1 cellular context compared by ENCODE assay signal in genomic region chr10:124708246-124708779, GRCh38.
TF ChIP-seq lines count a peak whose summit lies in the region.

No MANE protein-coding gene starts in this region.

TF ChIP-seq in HepG2, 621 proteins besides CTCF, POLR2A, EP300 and RAD21 (continued from another document and continues in another):
- TF ChIP-seq REST (IDR thresholded peaks at IDR 0.05; ENCODE audit: borderline replicate concordance in 1 of 2, low read depth in 1 of 2, low read length in 2 of 2), result peak in 1 of 2 experiments; percentile 20; a peak in 1 of 4 replicates
- no peak for TF ChIP-seq SPEN (CRISPR knock-in tag; IDR thresholded peaks at IDR 0.05; ENCODE audit: low read depth)
- TF ChIP-seq ZBTB34 (CRISPR knock-in tag; IDR thresholded peaks at IDR 0.05), result no peak
- TF ChIP-seq CSRNP1 (CRISPR knock-in tag; IDR thresholded peaks at IDR 0.05), result peak; percentile 48; the same call in 1 of the 2 replicates
- no peak for TF ChIP-seq KDM5A (IDR thresholded peaks at IDR 0.05; ENCODE audit: borderline replicate concordance, low read length)
- no peak for TF ChIP-seq LCORL (IDR thresholded peaks at IDR 0.05)
- TF ChIP-seq LCORL (CRISPR knock-in tag; IDR thresholded peaks at IDR 0.05), result peak; percentile 58
- TF ChIP-seq RARA (CRISPR knock-in tag; IDR thresholded peaks at IDR 0.05), result peak; percentile 100
- no peak for TF ChIP-seq KDM5B (CRISPR knock-in tag; IDR thresholded peaks at IDR 0.05; ENCODE audit: borderline replicate concordance)
- TF ChIP-seq ZFYVE20 (CRISPR knock-in tag; IDR thresholded peaks at IDR 0.05; ENCODE audit: borderline replicate concordance, low read depth), result no peak
- TF ChIP-seq KMT2B (CRISPR knock-in tag; IDR thresholded peaks at IDR 0.05), result no peak
- no peak for TF ChIP-seq CBX5 (CRISPR knock-in tag; IDR thresholded peaks at IDR 0.05; ENCODE audit: borderline replicate concordance)
- no peak for TF ChIP-seq ADNP (CRISPR knock-in tag; IDR thresholded peaks at IDR 0.05)
- no peak for TF ChIP-seq ZNF160 (CRISPR knock-in tag; IDR thresholded peaks at IDR 0.05)
- no peak for TF ChIP-seq TEAD3 (CRISPR knock-in tag; optimal IDR thresholded peaks at IDR 0.05; ENCODE audit: borderline replicate concordance)
- TF ChIP-seq NFIB (CRISPR knock-in tag; IDR thresholded peaks at IDR 0.05; ENCODE audit: borderline replicate concordance), result no peak
- no peak for TF ChIP-seq MATR3 (CRISPR knock-in tag; IDR thresholded peaks at IDR 0.05)
- TF ChIP-seq AKAP8 (CRISPR knock-in tag; IDR thresholded peaks at IDR 0.05), result no peak
- peak; percentile 29; the same call in 1 of the 2 replicates for TF ChIP-seq KDM1A (CRISPR knock-in tag; IDR thresholded peaks at IDR 0.05)
- TF ChIP-seq PRDM4 (CRISPR knock-in tag; IDR thresholded peaks at IDR 0.05; ENCODE audit: borderline replicate concordance), result no peak
- no peak for TF ChIP-seq ZNF350 (CRISPR knock-in tag; IDR thresholded peaks at IDR 0.05; ENCODE audit: borderline replicate concordance, low read depth)
- TF ChIP-seq ZFAT (CRISPR knock-in tag; conservative IDR thresholded peaks at IDR 0.05), result no peak
- peak; percentile 63 for TF ChIP-seq MED1 (CRISPR knock-in tag; IDR thresholded peaks at IDR 0.05)
- no peak for TF ChIP-seq KAT7 (CRISPR knock-in tag; IDR thresholded peaks at IDR 0.05; ENCODE audit: borderline replicate concordance)
- no peak for TF ChIP-seq ZNF296 (CRISPR knock-in tag; conservative IDR thresholded peaks at IDR 0.05)
- TF ChIP-seq GPN1 (CRISPR knock-in tag; IDR thresholded peaks at IDR 0.05; ENCODE audit: borderline replicate concordance), result no peak
- peak; percentile 92 for TF ChIP-seq MIXL1 (CRISPR knock-in tag; IDR thresholded peaks at IDR 0.05)
- no peak for TF ChIP-seq FOSL1 (CRISPR knock-in tag; IDR thresholded peaks at IDR 0.05; ENCODE audit: borderline replicate concordance)
- TF ChIP-seq NONO (IDR thresholded peaks at IDR 0.05), result no peak
- peak; percentile 73 for TF ChIP-seq NONO (CRISPR knock-in tag; conservative IDR thresholded peaks at IDR 0.05)
- TF ChIP-seq JUNB (CRISPR knock-in tag; IDR thresholded peaks at IDR 0.05; ENCODE audit: borderline replicate concordance), result peak; percentile 20; the same call in 1 of the 2 replicates
- TF ChIP-seq ZNF746 (CRISPR knock-in tag; IDR thresholded peaks at IDR 0.05), result peak; percentile 38; the same call in 1 of the 2 replicates
- TF ChIP-seq ZSCAN9 (CRISPR knock-in tag; IDR thresholded peaks at IDR 0.05; ENCODE audit: borderline replicate concordance), result no peak
- TF ChIP-seq PAXIP1 (CRISPR knock-in tag; conservative IDR thresholded peaks at IDR 0.05), result peak; percentile 88
- TF ChIP-seq HNRNPK (IDR thresholded peaks at IDR 0.05; ENCODE audit: low read depth, low read length, poor library complexity, severe bottlenecking), result no peak
- TF ChIP-seq ZSCAN5A (CRISPR knock-in tag; IDR thresholded peaks at IDR 0.05; ENCODE audit: borderline replicate concordance), result no peak
- TF ChIP-seq ZNF224 (CRISPR knock-in tag; IDR thresholded peaks at IDR 0.05), result no peak
- no peak for TF ChIP-seq ZNF850 (CRISPR knock-in tag; conservative IDR thresholded peaks at IDR 0.05)
- no peak for TF ChIP-seq ZNF234 (CRISPR knock-in tag; conservative IDR thresholded peaks at IDR 0.05)
- no peak for TF ChIP-seq SP1 (IDR thresholded peaks at IDR 0.05)
- TF ChIP-seq SP1 (CRISPR knock-in tag; IDR thresholded peaks at IDR 0.05), result no peak
- TF ChIP-seq ZNF441 (CRISPR knock-in tag; IDR thresholded peaks at IDR 0.05; ENCODE audit: borderline replicate concordance), result no peak
- TF ChIP-seq ZNF281 (CRISPR knock-in tag; IDR thresholded peaks at IDR 0.05; ENCODE audit: borderline replicate concordance), result no peak
- no peak; the same call in 1 of the 2 replicates for TF ChIP-seq NFKB2 (CRISPR knock-in tag; IDR thresholded peaks at IDR 0.05; ENCODE audit: borderline replicate concordance)
- TF ChIP-seq TIGD3 (CRISPR knock-in tag; IDR thresholded peaks at IDR 0.05; ENCODE audit: borderline replicate concordance), result no peak
